ENCODE assay signal across 8 cellular contexts in the genomic region with DNA sequence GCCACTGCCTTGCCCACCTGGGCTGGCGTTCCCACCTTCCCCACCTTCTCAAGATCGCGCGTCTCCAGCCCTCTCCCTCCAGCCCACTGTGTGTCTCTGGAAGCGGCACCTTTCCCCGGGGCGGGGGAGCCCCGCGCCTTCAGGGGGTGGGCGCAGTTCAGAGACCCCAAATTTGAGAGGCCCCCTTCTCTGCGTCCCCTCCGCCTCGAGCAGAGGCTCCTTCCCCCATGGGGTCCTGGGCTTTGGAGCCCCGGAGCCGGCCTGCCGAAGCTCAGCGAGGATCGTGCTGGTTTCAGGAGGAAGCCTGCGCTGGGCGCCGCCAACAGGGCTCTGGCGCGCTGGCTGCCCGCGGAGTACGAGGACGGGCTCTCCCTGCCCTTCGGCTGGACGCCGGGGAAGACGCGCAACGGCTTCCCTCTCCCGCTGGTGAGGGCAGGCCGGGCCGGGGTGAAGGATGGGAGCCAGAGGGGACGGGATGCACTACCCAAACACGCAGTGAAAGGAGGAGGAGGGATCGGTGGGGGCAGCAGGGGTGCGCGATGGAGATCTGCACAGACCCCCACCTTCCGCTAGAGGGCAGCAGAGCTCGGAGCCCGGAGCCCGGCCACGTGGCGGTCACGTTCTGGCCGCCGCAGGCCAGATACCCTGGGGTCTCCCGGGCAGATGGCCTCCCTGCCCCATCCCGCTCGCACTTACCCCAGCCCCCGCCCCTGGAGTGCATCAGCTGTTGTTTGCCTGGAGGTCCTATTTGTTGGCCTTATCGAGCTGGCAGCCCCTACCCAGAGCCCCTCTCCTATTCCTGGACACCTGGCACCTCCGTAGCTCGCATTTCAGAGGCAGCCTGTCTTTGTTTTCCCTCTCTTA. TPM values are rescaled to one million over a fixed set of nuclear protein-coding genes. Genes with fewer than 3 reads are reported as not detected.
DNase-seq lines count a peak whose midpoint lies in the region; ATAC-seq and TF ChIP-seq lines count a peak whose summit lies in the region.

No MANE protein-coding gene starts in this region.

- TF ChIP-seq CTCF in ovary (IDR thresholded peaks at IDR 0.05) (peak; percentile 66 to 96 (median 74)), thoracic aorta (IDR thresholded peaks at IDR 0.05) (peak; percentile 92)

- H3K9me3 ChIP-seq in SJSA1 (replicated peaks) (0 out of 2 replicates have a peak, but pooled peaks cover 4% of the 10 kb centered on the region), ovary (no peaks in the 10 kb centered on the region), thoracic aorta (no peaks in the 10 kb centered on the region)

- no peak overlapping the region for H3K27ac ChIP-seq in SJSA1
- no peak overlapping the region for H3K27ac ChIP-seq in ovary
- H3K27ac ChIP-seq in thoracic aorta, result no peak overlapping the region

- H3K9me3 Mint-ChIP-seq in activated naive CD4-positive, alpha-beta T cell treated with anti-CD3 and anti-CD28 coated beads, Interleukin-2, amount 10 ng/mL, durations not matched to agents 7 days and 5 days, result no peaks in the 10 kb centered on the region

- H3K4me3 Mint-ChIP-seq in activated naive CD4-positive, alpha-beta T cell treated with anti-CD3 and anti-CD28 coated beads, Interleukin-2, amount 10 ng/mL, durations not matched to agents 7 days and 5 days, result peak overlapping the region; percentile 64

- H3K27me3 Mint-ChIP-seq in activated naive CD4-positive, alpha-beta T cell treated with anti-CD3 and anti-CD28 coated beads, Interleukin-2, amount 10 ng/mL, durations not matched to agents 7 days and 5 days, result peaks cover 84% of the 10 kb centered on the region

- TF ChIP-seq POLR2A in ovary (IDR thresholded peaks at IDR 0.05), result no peak

- H3K36me3 Mint-ChIP-seq in activated naive CD4-positive, alpha-beta T cell treated with anti-CD3 and anti-CD28 coated beads, Interleukin-2, amount 10 ng/mL, durations not matched to agents 7 days and 5 days, result no peaks in the 10 kb centered on the region

- 3% methylated on average over 57 of the region's 57 CpGs for WGBS in ovary, 3 donors

- H3K4me1 ChIP-seq in SJSA1 (replicated peaks), result peaks cover 13% of the 10 kb centered on the region
- H3K4me1 ChIP-seq in ovary (ENCODE audit: insufficient read depth), result no peaks in the 10 kb centered on the region
- peaks cover 3 to 12% of the 10 kb centered on the region in 2 donors for H3K4me1 ChIP-seq in thoracic aorta (ENCODE audit: control insufficient read depth in 1 of 2, low read depth in 2 of 2)

- H3K4me3 ChIP-seq in SJSA1, result peak overlapping the region; percentile 31
- H3K4me3 ChIP-seq in ovary, result peak overlapping the region; percentile 38
- peak overlapping the region; percentile 73 for H3K4me3 ChIP-seq in thoracic aorta

- no peak for TF ChIP-seq EP300 in ovary (IDR thresholded peaks at IDR 0.05)

- intact Hi-C loops in head of caudate nucleus (cut with DNase I), result no loop called here
- intact Hi-C loops in ovary (cut with DNase I), result no loop called here

- H3K36me3 ChIP-seq in SJSA1 (0 out of 2 replicates have a peak, but pooled peaks cover 3% of the 10 kb centered on the region), ovary (no peaks in the 10 kb centered on the region), thoracic aorta (no peaks in the 10 kb centered on the region)

- H3K27me3 ChIP-seq in SJSA1 (replicated peaks) (peaks cover 86% of the 10 kb centered on the region), ovary (no peaks in the 10 kb centered on the region), thoracic aorta (replicated peaks; ENCODE audit: insufficient read depth) (no peaks in the 10 kb centered on the region)

- no peak for ATAC-seq in thoracic aorta (ENCODE audit: insufficient number of reproducible peaks, low FRiP score, low read depth)

- peaks cover 26% of the 10 kb centered on the region for H3K4me1 Mint-ChIP-seq in activated naive CD4-positive, alpha-beta T cell treated with anti-CD3 and anti-CD28 coated beads, Interleukin-2, amount 10 ng/mL, durations not matched to agents 7 days and 5 days

- CTCF ChIA-PET in activated naive CD4-positive, alpha-beta T cell treated with anti-CD3 and anti-CD28 coated beads, Interleukin-2, amount 10 ng/mL, durations not matched to agents 7 days and 5 days (lab: Charles Lee), result interaction anchor here (0.7 to 3.3 kb wide), 22 partner anchors 8 to 695 kb away, joined by 3 to 18 read pairs (median 4); partner anchors contain the start of genes HSF5, RNF43 and SUPT4H1

- H3K27ac Mint-ChIP-seq in activated naive CD4-positive, alpha-beta T cell treated with anti-CD3 and anti-CD28 coated beads, Interleukin-2, amount 10 ng/mL, durations not matched to agents 7 days and 5 days, result no peak overlapping the region

- peak; percentile 32 for DNase-seq in NK-92 treated with Interleukin-12 subunit alpha and Interleukin-12 subunit beta, amount 100 ng/mL, for 24 hours (lab: John Stamatoyannopoulos, UW)
- DNase-seq in NK-92 (lab: John Stamatoyannopoulos, UW; ENCODE audit: unreplicated experiment), result no peak
- peak; percentile 23 for DNase-seq in KG1 (lab: John Stamatoyannopoulos, UW)
- peak; percentile 67 to 72 for DNase-seq in SJSA1 (ENCODE audit: low read depth in 1 of 2, low spot score in 2 of 2)
- DNase-seq in activated naive CD4-positive, alpha-beta T cell treated with anti-CD3 and anti-CD28 coated beads, Interleukin-2, amount 10 ng/mL, durations not matched to agents 7 days and 5 days, result peak; percentile 79
- peak; percentile 42 to 89 (median 76) for DNase-seq in head of caudate nucleus
- peak; percentile 58 to 83 (median 73) for DNase-seq in ovary
- DNase-seq in thoracic aorta (ENCODE audit: low spot score), result no peak

RNA-seq across cellular contexts. Expression of gene LPO, which starts 11.1 kb away (rescaled TPM):
- not detected in 2 replicates for total RNA-seq in SJSA1 (2014; rRNA removed; shearing (Covaris generic))
- total RNA-seq in ovary, result 1 to 10 TPM in 1 of 7 donors, under 1 TPM in 1, not detected in 5; 0.32 to 1.6 TPM
- not detected for polyA plus RNA-seq in ovary
- total RNA-seq in thoracic aorta, result not detected

RNA-seq across cellular contexts. Expression of gene MKS1, which starts 30.4 kb away (rescaled TPM):
- total RNA-seq in SJSA1 (2014; rRNA removed; shearing (Covaris generic)), result 6.5 and 15.9 TPM in 2 replicates
- total RNA-seq in ovary, result 10 to 100 TPM; 10.0 to 26.0 (median 19.9) TPM
- 10 to 100 TPM; 12.6 to 15.5 TPM for polyA plus RNA-seq in ovary
- total RNA-seq in thoracic aorta, result 10 to 100 TPM; 10.5 to 10.8 TPM

RNA-seq across cellular contexts. Expression of gene MPO, which starts 31.2 kb away (rescaled TPM):
- total RNA-seq in SJSA1 (2014; rRNA removed; shearing (Covaris generic)), result not detected in 2 replicates
- total RNA-seq in ovary (under 1 TPM in 3 of 7 donors, not detected in 4; 0.11 to 0.67 (median 0.15) TPM), thoracic aorta (under 1 TPM in 1 of 2 donors, not detected in 1; 0.14 TPM)
- under 1 TPM; 0.02 to 0.05 TPM for polyA plus RNA-seq in ovary

RNA-seq across cellular contexts. Expression of gene EPX, which starts 57.0 kb away (rescaled TPM):
- not detected in 2 replicates for total RNA-seq in SJSA1 (2014; rRNA removed; shearing (Covaris generic))
- total RNA-seq in ovary, result not detected
- not detected for polyA plus RNA-seq in ovary
- not detected for total RNA-seq in thoracic aorta

Comparison
In these comparisons a context has a peak if more than half of its experiments do, and no peak if none do; other contexts are left out.
1. DNase-seq: peak in NK-92 treated with Interleukin-12 subunit alpha and Interleukin-12 subunit beta, amount 100 ng/mL, for 24 hours (single experiment), KG1 (single experiment), SJSA1 (2 of 2), activated naive CD4-positive, alpha-beta T cell treated with anti-CD3 and anti-CD28 coated beads, Interleukin-2, amount 10 ng/mL, durations not matched to agents 7 days and 5 days (single experiment), head of caudate nucleus (42 of 42) and ovary (5 of 5); none in NK-92 (single experiment) and thoracic aorta (single experiment).
2. Peak in every context shown above with its lines, with median percentiles within 50 percentile points of each other: H3K4me3 ChIP-seq.